18 cellular contexts compared by ENCODE assay signal in the genomic region with DNA sequence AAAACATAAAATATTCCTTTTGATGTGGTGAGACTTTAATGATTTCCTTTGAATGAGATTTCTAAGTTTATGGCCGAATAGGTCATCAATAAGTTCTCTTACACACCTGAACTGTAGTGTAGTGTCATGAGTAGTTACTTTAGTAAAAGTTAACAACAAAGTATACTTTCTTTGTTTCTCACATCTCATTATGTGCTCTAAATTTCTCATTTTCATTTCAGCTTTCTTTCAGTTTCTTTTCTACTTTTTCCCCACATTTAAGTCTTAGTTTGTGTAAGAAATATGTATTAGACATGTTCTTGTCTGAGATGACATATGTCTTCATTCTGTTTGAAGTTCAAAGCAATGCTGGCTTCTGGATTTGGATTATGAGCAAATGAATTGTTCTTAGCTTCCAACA.
DNase-seq lines count a peak whose midpoint lies in the region; ATAC-seq and TF ChIP-seq lines count a peak whose summit lies in the region.
"Had no signal": no experiment of that assay in that cellular context is flagged by ENCODE, and none has a peak within 500 bp of the region (broad histone marks: within the 10 kb centered on the region; RNA-seq: fewer than 3 reads in every experiment).

No MANE protein-coding gene starts in this region.

- H3K27ac ChIP-seq in heart right ventricle (peak overlapping the region in 7 of 10 donors; percentile 26 to 77 (median 42)), heart left ventricle (peak overlapping the region in 6 of 12 donors; percentile 23 to 59 (median 27)), thoracic aorta (peak overlapping the region; percentile 0 to 35), suprapubic skin (no peak overlapping the region)
- H3K27ac ChIP-seq: C4-2B, Peyer's patch, SJCRH30 had no signal

- no peak for TF ChIP-seq CTCF in heart right ventricle (IDR thresholded peaks at IDR 0.05)
- no peak for TF ChIP-seq CTCF in heart left ventricle (IDR thresholded peaks at IDR 0.05)
- no peak for TF ChIP-seq CTCF in thoracic aorta (IDR thresholded peaks at IDR 0.05)
- TF ChIP-seq CTCF in suprapubic skin (IDR thresholded peaks at IDR 0.05), result no peak

- no peak for TF ChIP-seq EP300 in suprapubic skin (IDR thresholded peaks at IDR 0.05)

- no peak overlapping the region for H3K9ac ChIP-seq in endocrine pancreas (ENCODE audit: control insufficient read depth, insufficient read depth, low read length)

- H3K4me3 ChIP-seq in heart right ventricle (no peak overlapping the region), heart left ventricle (no peak overlapping the region), endocrine pancreas (ENCODE audit: control insufficient read depth, insufficient read depth, low read length) (peak overlapping the region; percentile 19), thoracic aorta (no peak overlapping the region), suprapubic skin (no peak overlapping the region)
- H3K4me3 ChIP-seq: Peyer's patch, SJCRH30 had no signal

- intact Hi-C loops in heart right ventricle (cut with DNase I), result no loop called here
- intact Hi-C loops in heart left ventricle (cut with DNase I), result no loop called here

- no peak for ATAC-seq in heart right ventricle
- no peak for ATAC-seq in heart left ventricle
- peak; percentile 64 for ATAC-seq in HG03432 (IDR thresholded peaks at IDR 0.05; ENCODE audit: unreplicated experiment)
- no peak for ATAC-seq in thoracic aorta (ENCODE audit: insufficient number of reproducible peaks, low FRiP score, low read depth)
- no peak for ATAC-seq in HG02885 (IDR thresholded peaks at IDR 0.05; ENCODE audit: poor library complexity, unreplicated experiment)
- ATAC-seq in HG03175 (IDR thresholded peaks at IDR 0.05; ENCODE audit: unreplicated experiment), result no peak

- H3K4me1 ChIP-seq in heart right ventricle (no peaks in the 10 kb centered on the region), heart left ventricle (no peaks in the 10 kb centered on the region), endocrine pancreas (ENCODE audit: control insufficient read depth, insufficient read depth, low read length) (no peaks in the 10 kb centered on the region), thoracic aorta (ENCODE audit: control insufficient read depth in 1 of 2, low read depth in 2 of 2) (peaks cover 6 to 27% of the 10 kb centered on the region in 2 donors), suprapubic skin (no peaks in the 10 kb centered on the region)
- H3K4me1 ChIP-seq: Peyer's patch, SJCRH30 had no signal

- H3K36me3 ChIP-seq in heart right ventricle (no peaks in the 10 kb centered on the region), heart left ventricle (no peaks in the 10 kb centered on the region), endocrine pancreas (ENCODE audit: control insufficient read depth, insufficient read depth, low read length) (no peaks in the 10 kb centered on the region), thoracic aorta (no peaks in the 10 kb centered on the region), suprapubic skin (no peaks in the 10 kb centered on the region)
- H3K36me3 ChIP-seq: Peyer's patch, SJCRH30 had no signal

- TF ChIP-seq POLR2A in heart left ventricle (IDR thresholded peaks at IDR 0.05) (no peak), suprapubic skin (IDR thresholded peaks at IDR 0.05) (no peak)

- 55 to 59% methylated on average over 1 of the region's 1 CpG for WGBS in heart right ventricle, 2 donors
- 67 to 72% (median 71%) methylated on average over 1 of the region's 1 CpG for WGBS in heart left ventricle, 4 donors
- WGBS in suprapubic skin, result 63% methylated on average over 1 of the region's 1 CpG

- H3K27me3 ChIP-seq in heart right ventricle (no peaks in the 10 kb centered on the region), heart left ventricle (no peaks in the 10 kb centered on the region), endocrine pancreas (ENCODE audit: control insufficient read depth, insufficient read depth, low read length) (no peaks in the 10 kb centered on the region), thoracic aorta (replicated peaks; ENCODE audit: insufficient read depth) (no peaks in the 10 kb centered on the region), suprapubic skin (no peaks in the 10 kb centered on the region)
- H3K27me3 ChIP-seq: Peyer's patch, SJCRH30 had no signal

- DNase-seq in heart right ventricle, result no peak
- DNase-seq in heart left ventricle, result no peak
- no peak for DNase-seq in thoracic aorta (ENCODE audit: low spot score)
- no peak for DNase-seq in suprapubic skin (ENCODE audit: low spot score in 2 of 2)
- DNase-seq: AML-193, DMS53, GDM1, Kasumi-1, NCI-H1048, NCI-H1417 treated with DMSO at 0.1 percent for 48 hours, NCI-H187, Peyer's patch, SJCRH30 had no signal

- H3K9me3 ChIP-seq in heart right ventricle (peaks cover 0 to 5% (median 0%) of the 10 kb centered on the region in 11 donors), heart left ventricle (no peaks in the 10 kb centered on the region), endocrine pancreas (ENCODE audit: control insufficient read depth, low read length) (no peaks in the 10 kb centered on the region), thoracic aorta (no peaks in the 10 kb centered on the region), suprapubic skin (no peaks in the 10 kb centered on the region)
- H3K9me3 ChIP-seq: Peyer's patch, SJCRH30 had no signal
